ENCODE assay signal across 8 cellular contexts in genomic region chr15:45167631-45168205, GRCh38. TPM values are rescaled to one million over a fixed set of nuclear protein-coding genes. Genes with fewer than 3 reads are reported as not detected.
DNase-seq lines count a peak whose midpoint lies in the region; ATAC-seq and TF ChIP-seq lines count a peak whose summit lies in the region.

No MANE protein-coding gene starts in this region.

- H3K4me3 ChIP-seq in astrocyte of the spinal cord (ENCODE audit: low read depth, low read length) (peak overlapping the region; percentile 49), lung (no peak overlapping the region), thymus (ENCODE audit: low read length) (peak overlapping the region; percentile 87)

- H3K27ac Mint-ChIP-seq in activated CD4-positive, alpha-beta T cell treated with anti-CD3 and anti-CD28 coated beads, Interleukin-2, amount 10 ng/mL, durations not matched to agents 7 days and 5 days = peak overlapping the region; percentile 84

- peaks cover 0 to 1% of the 10 kb centered on the region in 2 donors for H3K9me3 ChIP-seq in lung (ENCODE audit: control insufficient read depth in 2 of 2, insufficient read depth in 1 of 2, low read length in 1 of 2)
- no peaks in the 10 kb centered on the region for H3K9me3 ChIP-seq in thymus (ENCODE audit: control insufficient read depth)

- H3K27me3 ChIP-seq in lung (ENCODE audit: control insufficient read depth, insufficient read depth) = no peaks in the 10 kb centered on the region
- H3K27me3 ChIP-seq in thymus (ENCODE audit: control insufficient read depth, insufficient read depth) = no peaks in the 10 kb centered on the region

- CTCF ChIA-PET in activated CD4-positive, alpha-beta T cell treated with anti-CD3 and anti-CD28 coated beads, Interleukin-2, amount 10 ng/mL, durations not matched to agents 7 days and 5 days (lab: Charles Lee) = interaction anchor here (0.7 to 8.8 kb wide), 17 partner anchors 9 to 290 kb away, joined by 3 to 111 read pairs (median 4); no protein-coding TSS in a partner anchor

- H3K27ac ChIP-seq in lung (ENCODE audit: low read depth in 1 of 2, low read length in 1 of 2) = peak overlapping the region; percentile 95 to 98
- H3K27ac ChIP-seq in thymus (ENCODE audit: low read depth) = peak overlapping the region; percentile 97

- in situ Hi-C loops in astrocyte of the spinal cord (cut with HindIII; ENCODE audit: low sequenced_read_pairs) = no loop called here

- H3K4me1 ChIP-seq in lung (ENCODE audit: control insufficient read depth in 2 of 2, insufficient read depth in 2 of 2, low read length in 2 of 2) (peaks cover 0 to 6% of the 10 kb centered on the region in 2 donors), thymus (ENCODE audit: control insufficient read depth, insufficient read depth, low read length) (peaks cover 10% of the 10 kb centered on the region)

- no peaks in the 10 kb centered on the region for H3K27me3 Mint-ChIP-seq in activated CD4-positive, alpha-beta T cell treated with anti-CD3 and anti-CD28 coated beads, Interleukin-2, amount 10 ng/mL, durations not matched to agents 7 days and 5 days

- H3K36me3 ChIP-seq in lung (ENCODE audit: control insufficient read depth in 2 of 2, insufficient read depth in 2 of 2, low read length in 2 of 2) (no peaks in the 10 kb centered on the region), thymus (ENCODE audit: control insufficient read depth, insufficient read depth) (no peaks in the 10 kb centered on the region)

- WGBS in lung, 2 donors = 70 to 71% methylated on average over 9 of the region's 9 CpGs
- WGBS in thymus = 80% methylated on average over 9 of the region's 9 CpGs

- no peak for ATAC-seq in lung (ENCODE audit: insufficient read depth, low FRiP score)
- no peak for ATAC-seq in GM21447 (IDR thresholded peaks at IDR 0.05; ENCODE audit: unreplicated experiment)

- no peaks in the 10 kb centered on the region for H3K9me3 Mint-ChIP-seq in activated CD4-positive, alpha-beta T cell treated with anti-CD3 and anti-CD28 coated beads, Interleukin-2, amount 10 ng/mL, durations not matched to agents 7 days and 5 days

- DNase-seq in activated CD4-positive, alpha-beta T cell treated with anti-CD3 and anti-CD28 coated beads, Interleukin-2, amount 10 ng/mL, durations not matched to agents 7 days and 5 days = no peak
- no peak for DNase-seq in activated CD4-positive, alpha-beta T cell treated with anti-CD3 and anti-CD28 coated beads, Interleukin-2, amount 50 U/mL, for 48 hours
- DNase-seq in astrocyte of the spinal cord (ENCODE audit: low read depth, low spot score) (no peak), lung (ENCODE audit: low spot score) (no peak), NCI-H1436 treated with DMSO at 0.1 percent for 48 hours (lab: John Stamatoyannopoulos, UW) (no peak), NCI-H2196 (lab: John Stamatoyannopoulos, UW; ENCODE audit: unreplicated experiment) (no peak)

- H3K4me3 Mint-ChIP-seq in activated CD4-positive, alpha-beta T cell treated with anti-CD3 and anti-CD28 coated beads, Interleukin-2, amount 10 ng/mL, durations not matched to agents 7 days and 5 days = peak overlapping the region; percentile 69

- peaks cover 2% of the 10 kb centered on the region for H3K36me3 Mint-ChIP-seq in activated CD4-positive, alpha-beta T cell treated with anti-CD3 and anti-CD28 coated beads, Interleukin-2, amount 10 ng/mL, durations not matched to agents 7 days and 5 days (ENCODE audit: low read depth)

- H3K4me1 Mint-ChIP-seq in activated CD4-positive, alpha-beta T cell treated with anti-CD3 and anti-CD28 coated beads, Interleukin-2, amount 10 ng/mL, durations not matched to agents 7 days and 5 days = peaks cover 20% of the 10 kb centered on the region

- no peak for TF ChIP-seq CTCF in astrocyte of the spinal cord (IDR thresholded peaks at IDR 0.05; ENCODE audit: low read depth, low read length)
- no peak for TF ChIP-seq CTCF in lung (IDR thresholded peaks at IDR 0.05; ENCODE audit: control extremely low read depth, extremely low read depth)

- POLR2A ChIA-PET in activated CD4-positive, alpha-beta T cell treated with anti-CD3 and anti-CD28 coated beads, Interleukin-2, amount 10 ng/mL, durations not matched to agents 7 days and 5 days (lab: Charles Lee) = no interaction called here

RNA-seq across cellular contexts. Expression of gene SHF, which starts 20.0 kb away (rescaled TPM):
- total RNA-seq in activated CD4-positive, alpha-beta T cell treated with anti-CD3 and anti-CD28 coated beads, Interleukin-2, amount 10 ng/mL, durations not matched to agents 7 days and 5 days = under 1 TPM; 0.79 to 0.92 TPM
- total RNA-seq in lung = 10 to 100 TPM in 1 of 2 donors, 1 to 10 TPM in 1; 4.6 to 15.9 TPM
- 1 to 10 TPM; 1.9 to 3.4 TPM for polyA plus RNA-seq in lung
- polyA plus RNA-seq in thymus = 5.7 TPM

RNA-seq across cellular contexts. Expression of gene DUOX1, which starts 37.9 kb away (rescaled TPM):
- not detected for total RNA-seq in activated CD4-positive, alpha-beta T cell treated with anti-CD3 and anti-CD28 coated beads, Interleukin-2, amount 10 ng/mL, durations not matched to agents 7 days and 5 days
- total RNA-seq in lung = 100 to 1,000 TPM in 1 of 2 donors, 10 to 100 TPM in 1; 61.7 to 363 TPM
- 100 to 1,000 TPM in 1 of 2 donors, 10 to 100 TPM in 1; 70.5 to 160 TPM for polyA plus RNA-seq in lung
- polyA plus RNA-seq in thymus = 4.3 TPM

RNA-seq across cellular contexts. Expression of gene DUOXA1, which starts 38.0 kb away (rescaled TPM):
- not detected for total RNA-seq in activated CD4-positive, alpha-beta T cell treated with anti-CD3 and anti-CD28 coated beads, Interleukin-2, amount 10 ng/mL, durations not matched to agents 7 days and 5 days
- 100 to 1,000 TPM in 1 of 2 donors, 10 to 100 TPM in 1; 42.6 to 203 TPM for total RNA-seq in lung
- polyA plus RNA-seq in lung (100 to 1,000 TPM in 1 of 2 donors, 10 to 100 TPM in 1; 86.8 to 129 TPM), thymus (4.8 TPM)

RNA-seq across cellular contexts. Expression of gene DUOXA2, which starts 53.6 kb away (rescaled TPM):
- total RNA-seq in activated CD4-positive, alpha-beta T cell treated with anti-CD3 and anti-CD28 coated beads, Interleukin-2, amount 10 ng/mL, durations not matched to agents 7 days and 5 days = not detected
- total RNA-seq in lung = under 1 TPM in 1 of 2 donors, not detected in 1; 0.48 TPM
- polyA plus RNA-seq in lung = under 1 TPM; 0.98 TPM
- 0.23 TPM for polyA plus RNA-seq in thymus

RNA-seq across cellular contexts. Expression of gene DUOX2, which starts 53.7 kb away (rescaled TPM):
- total RNA-seq in activated CD4-positive, alpha-beta T cell treated with anti-CD3 and anti-CD28 coated beads, Interleukin-2, amount 10 ng/mL, durations not matched to agents 7 days and 5 days = under 1 TPM in 1 of 2 experiments, not detected in 1; 0.02 TPM
- total RNA-seq in lung = 1 to 10 TPM; 2.0 to 3.8 TPM
- 1 to 10 TPM; 1.0 to 2.1 TPM for polyA plus RNA-seq in lung
- polyA plus RNA-seq in thymus = 0.37 TPM

Comparison
In these comparisons a context has a peak if more than half of its experiments do, and no peak if none do; other contexts are left out.
1. RNA of gene DUOX1, which starts 37.9 kb away (total RNA-seq): 61.7 to 363 TPM in lung; not detected in activated CD4-positive, alpha-beta T cell treated with anti-CD3 and anti-CD28 coated beads, Interleukin-2, amount 10 ng/mL, durations not matched to agents 7 days and 5 days; every median in the first group is over 10 times any median in the second.
2. RNA of gene DUOXA1, which starts 38.0 kb away (total RNA-seq): 42.6 to 203 TPM in lung; not detected in activated CD4-positive, alpha-beta T cell treated with anti-CD3 and anti-CD28 coated beads, Interleukin-2, amount 10 ng/mL, durations not matched to agents 7 days and 5 days; every median in the first group is over 10 times any median in the second.